ENCODE assay signal across 1 cellular context in the genomic region with DNA sequence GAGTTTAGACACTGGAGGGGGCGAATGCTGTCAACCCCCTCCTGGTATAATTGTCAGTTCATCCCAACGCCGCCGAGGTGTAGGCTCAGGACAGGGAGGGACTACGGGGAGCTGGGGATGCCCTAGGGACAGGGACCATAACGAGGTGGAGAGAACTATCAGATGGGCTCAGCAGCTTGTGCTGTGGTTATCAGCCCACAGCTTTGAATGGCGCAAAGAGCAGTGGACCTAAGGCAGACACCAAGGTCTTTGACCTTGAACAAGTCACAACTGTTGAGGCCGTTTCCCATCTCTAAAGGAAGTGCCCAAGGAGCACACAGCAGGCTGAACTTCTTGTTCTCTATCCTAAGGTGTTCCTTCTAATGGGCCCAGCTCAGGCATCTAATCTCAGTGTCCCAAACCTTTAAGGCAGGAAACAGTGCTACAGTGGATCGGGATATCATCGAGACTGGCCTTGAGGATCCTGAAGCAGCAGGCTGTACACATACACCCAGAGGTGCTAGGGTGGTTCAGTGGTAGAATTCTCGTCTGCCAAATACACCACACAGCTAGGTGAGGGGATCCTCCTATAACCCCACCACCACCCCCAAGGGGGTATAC.
TF ChIP-seq lines count a peak whose summit lies in the region.

No MANE protein-coding gene starts in this region.

TF ChIP-seq in K562, 482 proteins besides CTCF, POLR2A, EP300 and RAD21 (continued from another document):
- TF ChIP-seq, protein P1, sequence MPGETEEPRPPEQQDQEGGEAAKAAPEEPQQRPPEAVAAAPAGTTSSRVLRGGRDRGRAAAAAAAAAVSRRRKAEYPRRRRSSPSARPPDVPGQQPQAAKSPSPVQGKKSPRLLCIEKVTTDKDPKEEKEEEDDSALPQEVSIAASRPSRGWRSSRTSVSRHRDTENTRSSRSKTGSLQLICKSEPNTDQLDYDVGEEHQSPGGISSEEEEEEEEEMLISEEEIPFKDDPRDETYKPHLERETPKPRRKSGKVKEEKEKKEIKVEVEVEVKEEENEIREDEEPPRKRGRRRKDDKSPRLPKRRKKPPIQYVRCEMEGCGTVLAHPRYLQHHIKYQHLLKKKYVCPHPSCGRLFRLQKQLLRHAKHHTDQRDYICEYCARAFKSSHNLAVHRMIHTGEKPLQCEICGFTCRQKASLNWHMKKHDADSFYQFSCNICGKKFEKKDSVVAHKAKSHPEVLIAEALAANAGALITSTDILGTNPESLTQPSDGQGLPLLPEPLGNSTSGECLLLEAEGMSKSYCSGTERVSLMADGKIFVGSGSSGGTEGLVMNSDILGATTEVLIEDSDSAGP (CRISPR knock-in tag; IDR thresholded peaks at IDR 0.05): no peak
- TF ChIP-seq, protein P2, sequence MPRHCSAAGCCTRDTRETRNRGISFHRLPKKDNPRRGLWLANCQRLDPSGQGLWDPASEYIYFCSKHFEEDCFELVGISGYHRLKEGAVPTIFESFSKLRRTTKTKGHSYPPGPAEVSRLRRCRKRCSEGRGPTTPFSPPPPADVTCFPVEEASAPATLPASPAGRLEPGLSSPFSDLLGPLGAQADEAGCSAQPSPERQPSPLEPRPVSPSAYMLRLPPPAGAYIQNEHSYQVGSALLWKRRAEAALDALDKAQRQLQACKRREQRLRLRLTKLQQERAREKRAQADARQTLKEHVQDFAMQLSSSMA (CRISPR knock-in tag; IDR thresholded peaks at IDR 0.05): peak; percentile 11; the same call in 1 of the 2 replicates
- TF ChIP-seq CHD2 (IDR thresholded peaks at IDR 0.05; ENCODE audit: low read depth, low read length) (0 out of 2 replicates have a peak, but pooled peaks have one; percentile 24), SIN3A (IDR thresholded peaks at IDR 0.05; ENCODE audit: borderline replicate concordance in 2 of 2, control insufficient read depth in 1 of 2, low read depth in 2 of 2, low read length in 2 of 2) (0 out of 4 replicates have a peak, but pooled peaks of 1 of the 2 experiments have one; percentile 19)
TF ChIP-seq in K562: peak in this region for 23.
